1 cellular context compared by ENCODE assay signal in genomic region chr20:62804632-62805364, GRCh38.
TF ChIP-seq lines count a peak whose summit lies in the region.

A gene with protein sequence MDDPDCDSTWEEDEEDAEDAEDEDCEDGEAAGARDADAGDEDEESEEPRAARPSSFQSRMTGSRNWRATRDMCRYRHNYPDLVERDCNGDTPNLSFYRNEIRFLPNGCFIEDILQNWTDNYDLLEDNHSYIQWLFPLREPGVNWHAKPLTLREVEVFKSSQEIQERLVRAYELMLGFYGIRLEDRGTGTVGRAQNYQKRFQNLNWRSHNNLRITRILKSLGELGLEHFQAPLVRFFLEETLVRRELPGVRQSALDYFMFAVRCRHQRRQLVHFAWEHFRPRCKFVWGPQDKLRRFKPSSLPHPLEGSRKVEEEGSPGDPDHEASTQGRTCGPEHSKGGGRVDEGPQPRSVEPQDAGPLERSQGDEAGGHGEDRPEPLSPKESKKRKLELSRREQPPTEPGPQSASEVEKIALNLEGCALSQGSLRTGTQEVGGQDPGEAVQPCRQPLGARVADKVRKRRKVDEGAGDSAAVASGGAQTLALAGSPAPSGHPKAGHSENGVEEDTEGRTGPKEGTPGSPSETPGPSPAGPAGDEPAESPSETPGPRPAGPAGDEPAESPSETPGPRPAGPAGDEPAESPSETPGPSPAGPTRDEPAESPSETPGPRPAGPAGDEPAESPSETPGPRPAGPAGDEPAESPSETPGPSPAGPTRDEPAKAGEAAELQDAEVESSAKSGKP (plus strand): TSS chr20:62804835. CDS start chr20:62804860, 25 bp downstream.

TF ChIP-seq in HepG2, 621 proteins besides CTCF, POLR2A, EP300 and RAD21 (continued from another document):
- TF ChIP-seq ZNF563 (CRISPR knock-in tag; IDR thresholded peaks at IDR 0.05) (peak; percentile 44), ZFY (CRISPR knock-in tag; IDR thresholded peaks at IDR 0.05) (peak; percentile 85), SPEN (CRISPR knock-in tag; IDR thresholded peaks at IDR 0.05; ENCODE audit: low read depth) (peak; percentile 86), BORCS8-MEF2B (CRISPR knock-in tag; IDR thresholded peaks at IDR 0.05) (peak; percentile 96), ZIK1 (CRISPR knock-in tag; IDR thresholded peaks at IDR 0.05; ENCODE audit: borderline replicate concordance, low read depth) (no peak), SUZ12 (IDR thresholded peaks at IDR 0.05; ENCODE audit: low read depth, low read length) (no peak), NONO (IDR thresholded peaks at IDR 0.05) (no peak), NONO (CRISPR knock-in tag; conservative IDR thresholded peaks at IDR 0.05) (peak; percentile 86), ZNF282 (IDR thresholded peaks at IDR 0.05; ENCODE audit: partially characterized antibody) (no peak), KDM5A (IDR thresholded peaks at IDR 0.05; ENCODE audit: borderline replicate concordance, low read length) (no peak; the same call in 1 of the 2 replicates), GATAD1 (CRISPR knock-in tag; IDR thresholded peaks at IDR 0.05) (peak; percentile 60; the same call in 1 of the 2 replicates), ZUFSP (CRISPR knock-in tag; IDR thresholded peaks at IDR 0.05; ENCODE audit: borderline replicate concordance) (no peak), ASH2L (IDR thresholded peaks at IDR 0.05; ENCODE audit: insufficient read length, low read depth, low read length) (peak; percentile 91), ZNF570 (CRISPR knock-in tag; IDR thresholded peaks at IDR 0.05; ENCODE audit: borderline replicate concordance) (0 out of 2 replicates have a peak, but pooled peaks have one; percentile 56), ZNF34 (CRISPR knock-in tag; IDR thresholded peaks at IDR 0.05; ENCODE audit: borderline replicate concordance) (peak; percentile 59; the same call in 1 of the 2 replicates), ZBTB3 (CRISPR knock-in tag; IDR thresholded peaks at IDR 0.05; ENCODE audit: borderline replicate concordance, low read depth) (0 out of 2 replicates have a peak, but pooled peaks have one; percentile 54), TSC22D2 (CRISPR knock-in tag; IDR thresholded peaks at IDR 0.05; ENCODE audit: borderline replicate concordance) (0 out of 2 replicates have a peak, but pooled peaks have one; percentile 25), ZNF446 (CRISPR knock-in tag; IDR thresholded peaks at IDR 0.05) (peak; percentile 65; the same call in 1 of the 2 replicates), MED13 (CRISPR knock-in tag; IDR thresholded peaks at IDR 0.05) (peak; percentile 28; the same call in 1 of the 2 replicates), ETV6 (CRISPR knock-in tag; conservative IDR thresholded peaks at IDR 0.05) (peak; percentile 80; the same call in 1 of the 2 replicates), ZNF841 (CRISPR knock-in tag; IDR thresholded peaks at IDR 0.05; ENCODE audit: borderline replicate concordance) (0 out of 2 replicates have a peak, but pooled peaks have one; percentile 61), NFKB2 (CRISPR knock-in tag; IDR thresholded peaks at IDR 0.05; ENCODE audit: borderline replicate concordance) (peak; percentile 84), ZNF451 (CRISPR knock-in tag; IDR thresholded peaks at IDR 0.05) (peak; percentile 70; the same call in 1 of the 2 replicates)
- TF ChIP-seq, protein P1, sequence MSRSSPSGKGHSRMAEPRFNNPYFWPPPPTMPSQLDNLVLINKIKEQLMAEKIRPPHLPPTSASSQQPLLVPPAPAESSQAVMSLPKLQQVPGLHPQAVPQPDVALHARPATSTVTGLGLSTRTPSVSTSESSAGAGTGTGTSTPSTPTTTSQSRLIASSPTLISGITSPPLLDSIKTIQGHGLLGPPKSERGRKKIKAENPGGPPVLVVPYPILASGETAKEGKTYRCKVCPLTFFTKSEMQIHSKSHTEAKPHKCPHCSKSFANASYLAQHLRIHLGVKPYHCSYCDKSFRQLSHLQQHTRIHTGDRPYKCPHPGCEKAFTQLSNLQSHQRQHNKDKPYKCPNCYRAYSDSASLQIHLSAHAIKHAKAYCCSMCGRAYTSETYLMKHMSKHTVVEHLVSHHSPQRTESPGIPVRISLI (CRISPR knock-in tag; IDR thresholded peaks at IDR 0.05; ENCODE audit: borderline replicate concordance) = peak; percentile 18; the same call in 1 of the 2 replicates
TF ChIP-seq in HepG2: peak in this region for 169.
